Comparison of ENCODE assay signal across 8 cellular contexts in genomic region chr1:869499-870244, GRCh38. TPM values are rescaled to one million over a fixed set of nuclear protein-coding genes. Genes with fewer than 3 reads are reported as not detected.
DNase-seq lines count a peak whose midpoint lies in the region; ATAC-seq, FAIRE-seq and TF ChIP-seq lines count a peak whose summit lies in the region.

No MANE protein-coding gene starts in this region.

- no peaks in the 10 kb centered on the region for H3K9me3 Mint-ChIP-seq in CD8-positive, alpha-beta T cell

- peak; percentile 73 to 90 (median 82) for DNase-seq in CD8-positive, alpha-beta T cell
- DNase-seq in HL-60 (ENCODE audit: low read depth in 1 of 2, low spot score in 1 of 2) (peak; percentile 35 to 52), SK-MEL-5 (ENCODE audit: low read depth, low spot score) (peak; percentile 45), frontal cortex (ENCODE audit: low spot score in 2 of 2) (peak; percentile 66 to 80), transverse colon (peak; percentile 77)
- peak; percentile 81 for DNase-seq in activated effector memory CD4-positive, alpha-beta T cell treated with Interleukin-2 at 50 U/mL for 16 hours

- H3K4me1 Mint-ChIP-seq in CD8-positive, alpha-beta T cell (ENCODE audit: low read depth) = peaks cover 7% of the 10 kb centered on the region

- no peak overlapping the region for H3K4me3 ChIP-seq in CD8-positive, alpha-beta T cell (ENCODE audit: low read depth, low read length)
- no peak overlapping the region; the same call in 1 of the 2 replicates for H3K4me3 ChIP-seq in HL-60 (replicated peaks; ENCODE audit: insufficient read depth, low read length)
- no peak overlapping the region for H3K4me3 ChIP-seq in parathyroid adenoma (ENCODE audit: low read depth, low read length)
- H3K4me3 ChIP-seq in transverse colon = peak overlapping the region in 2 of 4 donors; percentile 24 to 39

- in situ Hi-C loops in SK-MEL-5 (cut with HindIII; ENCODE audit: low pct_unique_long_range_greater_than_20kb, low sequenced_read_pairs) (no loop called here), transverse colon (cut with MboI; ENCODE audit: low pct_ligation_motif_present in 1 of 4, low pct_unique_long_range_greater_than_20kb in 1 of 4, low sequenced_read_pairs in 3 of 4) (no loop called here)

- peak; percentile 89 for TF ChIP-seq CTCF in CD8-positive, alpha-beta T cell (IDR thresholded peaks at IDR 0.05)
- TF ChIP-seq CTCF in HL-60 (IDR thresholded peaks at IDR 0.05; ENCODE audit: insufficient read depth, low read length) (peak; percentile 20), parathyroid adenoma (IDR thresholded peaks at IDR 0.05) (peak; percentile 74), transverse colon (IDR thresholded peaks at IDR 0.05) (peak in 4 of 5 experiments; percentile 68 to 89 (median 81))

- TF ChIP-seq EP300 in transverse colon (IDR thresholded peaks at IDR 0.05; ENCODE audit: low read depth) = no peak

- no peaks in the 10 kb centered on the region for H3K9me3 ChIP-seq in CD8-positive, alpha-beta T cell (ENCODE audit: low read length)
- H3K9me3 ChIP-seq in parathyroid adenoma (ENCODE audit: control insufficient read depth, low read length) = no peaks in the 10 kb centered on the region
- H3K9me3 ChIP-seq in transverse colon = no peaks in the 10 kb centered on the region

- no peak overlapping the region for H3K27ac Mint-ChIP-seq in CD8-positive, alpha-beta T cell

- H3K36me3 ChIP-seq in CD8-positive, alpha-beta T cell (ENCODE audit: insufficient read depth, low read length) = no peaks in the 10 kb centered on the region
- H3K36me3 ChIP-seq in parathyroid adenoma (ENCODE audit: control insufficient read depth, insufficient read depth, low read length) = no peaks in the 10 kb centered on the region
- H3K36me3 ChIP-seq in transverse colon = no peaks in the 10 kb centered on the region

- peak overlapping the region; percentile 41 for H2AFZ ChIP-seq in parathyroid adenoma

- FAIRE-seq in frontal cortex (lab: Jason Lieb, UNC) = no peak

- H3K27me3 Mint-ChIP-seq in CD8-positive, alpha-beta T cell (ENCODE audit: low read depth) = peaks cover 25% of the 10 kb centered on the region

- POLR2A ChIA-PET in CD8-positive, alpha-beta T cell (lab: Charles Lee) = no interaction called here

- intact Hi-C loops in CD8-positive, alpha-beta T cell (cut with DNase I, micrococcal nuclease) = loop anchor here (1.0 kb wide), 1 partner anchor 107 kb away; no protein-coding TSS in a partner anchor
- intact Hi-C loops in transverse colon (cut with DNase I; ENCODE audit: low total_unique reads) = no loop called here

- WGBS in transverse colon (ENCODE audit: low coverage in 1 of 2), 2 donors = 9 to 54% methylated on average over 4 to 34 of the region's 55 CpGs

- no peaks in the 10 kb centered on the region for H3K4me1 ChIP-seq in CD8-positive, alpha-beta T cell (ENCODE audit: insufficient read depth, low read length)
- H3K4me1 ChIP-seq in parathyroid adenoma (no peaks in the 10 kb centered on the region), transverse colon (peaks cover 0 to 8% (median 4%) of the 10 kb centered on the region in 4 donors)

- H3K9ac ChIP-seq in parathyroid adenoma = no peak overlapping the region

- peak overlapping the region; percentile 58 for H3K4me2 ChIP-seq in parathyroid adenoma (ENCODE audit: low read length)

- no peaks in the 10 kb centered on the region for H3K36me3 Mint-ChIP-seq in CD8-positive, alpha-beta T cell

- no peaks in the 10 kb centered on the region for H3K79me2 ChIP-seq in parathyroid adenoma

- peak overlapping the region; percentile 54 for H3K4me3 Mint-ChIP-seq in CD8-positive, alpha-beta T cell

- CTCF ChIA-PET in CD8-positive, alpha-beta T cell (lab: Charles Lee) = interaction anchor here (0.6 to 1.0 kb wide), 6 partner anchors 18 to 106 kb away, joined by 3 to 4 read pairs (median 3); no protein-coding TSS in a partner anchor

- peak; percentile 99 for ATAC-seq in CD8-positive, alpha-beta T cell
- ATAC-seq in HG03520 (IDR thresholded peaks at IDR 0.05; ENCODE audit: unreplicated experiment) = no peak

- no peak for TF ChIP-seq POLR2A in transverse colon (IDR thresholded peaks at IDR 0.05)

- H3K27ac ChIP-seq in CD8-positive, alpha-beta T cell (ENCODE audit: low read depth, low read length) = no peak overlapping the region
- no peak overlapping the region for H3K27ac ChIP-seq in HL-60 (replicated peaks)
- H3K27ac ChIP-seq in parathyroid adenoma = no peak overlapping the region
- no peak overlapping the region for H3K27ac ChIP-seq in transverse colon

- H3K27me3 ChIP-seq in CD8-positive, alpha-beta T cell (ENCODE audit: insufficient read depth, low read length) = no peaks in the 10 kb centered on the region
- H3K27me3 ChIP-seq in HL-60 (ENCODE audit: insufficient read depth, poor library complexity, severe bottlenecking) (no peaks in the 10 kb centered on the region), parathyroid adenoma (ENCODE audit: control insufficient read depth, insufficient read depth, low read length) (no peaks in the 10 kb centered on the region), transverse colon (peaks cover 38% of the 10 kb centered on the region)

RNA-seq across cellular contexts. Expression of gene SAMD11, which starts 54.1 kb away (rescaled TPM):
- total RNA-seq in CD8-positive, alpha-beta T cell = not detected
- total RNA-seq in SK-MEL-5 (2014; rRNA removed; shearing (Covaris generic)) = not detected in 2 replicates
- 0.27 and 1.2 TPM in 2 replicates for polyA plus RNA-seq in SK-MEL-5 (2015; cell fraction: cytosol; rRNA removed)
- 0.38 and 5.4 TPM in 2 replicates for polyA plus RNA-seq in SK-MEL-5 (2015; cell fraction: nucleus; rRNA removed)
- total RNA-seq in frontal cortex = 0.41 TPM
- total RNA-seq in transverse colon = 10 to 100 TPM in 1 of 4 donors, 1 to 10 TPM in 2, not detected in 1; 2.2 to 26.9 (median 3.0) TPM

Comparison
In these comparisons a context has a peak if more than half of its experiments do, and no peak if none do; other contexts are left out.
1. CTCF ChIP-seq: peak in every context shown above with its lines; median percentile 89 in CD8-positive, alpha-beta T cell; 81 in transverse colon; 74 in parathyroid adenoma; 20 in HL-60.